In the genomic region with DNA sequence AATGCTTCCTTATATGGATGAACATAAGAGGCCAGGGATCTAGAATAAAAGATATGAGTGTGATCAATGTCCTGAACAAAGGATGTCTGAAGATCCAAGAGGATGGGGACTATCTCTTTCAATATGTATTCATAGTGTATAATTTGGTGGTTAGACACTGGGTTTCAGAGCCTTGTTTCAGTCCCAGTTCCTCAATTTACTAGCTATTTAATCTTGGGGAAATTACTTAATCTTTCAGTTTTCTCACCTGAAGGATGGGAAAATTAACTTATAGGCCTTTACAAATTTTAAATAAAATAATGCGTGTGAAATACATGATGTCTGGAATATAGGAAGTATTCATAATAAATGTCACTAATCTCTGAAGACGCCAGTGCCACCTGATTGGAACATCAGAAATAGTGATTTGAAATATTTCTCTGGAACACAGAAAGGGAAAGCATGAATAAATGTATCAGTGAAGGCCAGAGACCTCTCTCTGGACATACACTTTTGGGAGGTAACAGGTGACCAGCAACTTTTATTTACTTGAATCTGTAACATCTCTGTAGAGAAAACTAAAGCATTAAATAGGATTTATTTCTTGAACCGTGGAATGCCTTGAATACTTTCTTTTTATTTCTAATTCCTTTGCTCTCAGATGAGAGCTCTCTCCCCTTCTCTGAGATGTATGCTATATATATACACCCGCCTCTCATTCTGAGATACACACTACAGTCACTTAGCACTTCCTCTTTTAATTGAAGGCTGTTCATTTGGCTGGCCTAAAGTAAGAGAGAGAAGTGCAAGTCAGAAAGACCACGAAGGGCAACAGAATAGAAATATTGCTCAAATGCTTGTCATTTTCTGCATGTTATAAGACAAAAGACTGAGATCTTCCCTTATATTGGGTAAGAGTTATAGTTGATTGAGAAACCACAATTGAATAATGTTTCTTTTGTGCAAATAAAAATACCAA, we compare ENCODE assay signal across 9 cellular contexts.
DNase-seq lines count a peak whose midpoint lies in the region; ATAC-seq and TF ChIP-seq lines count a peak whose summit lies in the region.
"Had no signal": no experiment of that assay in that cellular context is flagged by ENCODE, and none has a peak within 500 bp of the region (broad histone marks: within the 10 kb centered on the region; RNA-seq: fewer than 3 reads in every experiment).

No MANE protein-coding gene starts in this region.

- no peaks in the 10 kb centered on the region for H3K36me3 Mint-ChIP-seq in activated CD4-positive, alpha-beta memory T cell treated with anti-CD3 and anti-CD28 coated beads for 36 hours

- H3K4me1 ChIP-seq in SK-N-SH (ENCODE audit: control insufficient read depth in 1 of 2, insufficient read depth in 2 of 2, low read depth in 1 of 2, low read length in 1 of 2): peaks cover 0 to 5% of the 10 kb centered on the region in 2 experiments; a peak in 3 of 4 replicates

- CTCF ChIA-PET in SK-N-SH (lab: Yijun Ruan, JAX): no interaction called here
- CTCF ChIA-PET in activated CD4-positive, alpha-beta memory T cell treated with anti-CD3 and anti-CD28 coated beads for 36 hours (lab: Charles Lee): no interaction called here

- no peaks in the 10 kb centered on the region for H3K79me2 ChIP-seq in SK-N-SH (ENCODE audit: insufficient read depth)

- H3K36me3 ChIP-seq in GM06990 (ENCODE audit: control insufficient read depth, insufficient read depth, low read length): no peaks in the 10 kb centered on the region
- H3K36me3 ChIP-seq in SK-N-SH (replicated peaks in 1 of 2; ENCODE audit: control insufficient read depth in 1 of 2, insufficient read depth in 2 of 2, low read length in 1 of 2): no peaks in the 10 kb centered on the region
- H3K36me3 ChIP-seq in brain microvascular endothelial cell (replicated peaks): no peaks in the 10 kb centered on the region
- H3K36me3 ChIP-seq: BLaER1 treated with 17β-estradiol and CSF1 and Interleukin-3, amounts not matched to agents 10 nM and 100 nM had no signal

- WGBS in SK-N-SH (ENCODE audit: low lambda C conversion rate): 77% methylated on average over 5 of the region's 5 CpGs

- no peak overlapping the region for H3K9ac ChIP-seq in SK-N-SH
- H3K9ac ChIP-seq: BLaER1 treated with 17β-estradiol and CSF1 and Interleukin-3, amounts not matched to agents 10 nM and 100 nM had no signal

- H2AFZ ChIP-seq in SK-N-SH (ENCODE audit: low read depth): no peak overlapping the region

- TF ChIP-seq EP300 in SK-N-SH (IDR thresholded peaks at IDR 0.05; ENCODE audit: borderline replicate concordance in 1 of 2, low read depth in 1 of 2, low read length in 1 of 2): no peak

- H3K27me3 Mint-ChIP-seq in activated CD4-positive, alpha-beta memory T cell treated with anti-CD3 and anti-CD28 coated beads for 36 hours: no peaks in the 10 kb centered on the region

- no peak overlapping the region for H3K4me2 ChIP-seq in SK-N-SH

- TF ChIP-seq RAD21 in SK-N-SH (IDR thresholded peaks at IDR 0.05; ENCODE audit: low read length): no peak

- H3K4me3 Mint-ChIP-seq in activated CD4-positive, alpha-beta memory T cell treated with anti-CD3 and anti-CD28 coated beads for 36 hours: no peak overlapping the region

- no peaks in the 10 kb centered on the region for H3K9me3 Mint-ChIP-seq in activated CD4-positive, alpha-beta memory T cell treated with anti-CD3 and anti-CD28 coated beads for 36 hours

- no peak for TF ChIP-seq CTCF in GM06990 (IDR thresholded peaks at IDR 0.05; ENCODE audit: insufficient read depth, low read length, poor library complexity, severe bottlenecking)
- TF ChIP-seq CTCF in GM20000 (IDR thresholded peaks at IDR 0.05; ENCODE audit: extremely low read depth, missing control alignments): no peak
- TF ChIP-seq CTCF in SK-N-SH (IDR thresholded peaks at IDR 0.05): no peak
- no peak for TF ChIP-seq CTCF in brain microvascular endothelial cell (IDR thresholded peaks at IDR 0.05; ENCODE audit: low read depth, low read length, missing control alignments)

- POLR2A ChIA-PET in SK-N-SH (lab: Yijun Ruan, JAX): no interaction called here
- POLR2A ChIA-PET in activated CD4-positive, alpha-beta memory T cell treated with anti-CD3 and anti-CD28 coated beads for 36 hours (lab: Charles Lee): no interaction called here

- H3K9me3 ChIP-seq in SK-N-SH: no peaks in the 10 kb centered on the region
- H3K9me3 ChIP-seq: BLaER1 treated with 17β-estradiol and CSF1 and Interleukin-3, amounts not matched to agents 10 nM and 100 nM had no signal

- H3K27me3 ChIP-seq in GM06990 (replicated peaks; ENCODE audit: control insufficient read depth, insufficient read depth, low read length): no peaks in the 10 kb centered on the region
- H3K27me3 ChIP-seq in SK-N-SH (ENCODE audit: insufficient read depth): no peaks in the 10 kb centered on the region
- H3K27me3 ChIP-seq in brain microvascular endothelial cell (replicated peaks): no peaks in the 10 kb centered on the region
- H3K27me3 ChIP-seq: BLaER1 treated with 17β-estradiol and CSF1 and Interleukin-3, amounts not matched to agents 10 nM and 100 nM had no signal

- H3K9me2 ChIP-seq in SK-N-SH: no peaks in the 10 kb centered on the region

- H3K27ac ChIP-seq in SK-N-SH (ENCODE audit: low read depth in 2 of 2, low read length in 1 of 2) (no peak overlapping the region), brain microvascular endothelial cell (no peak overlapping the region)

- intact Hi-C loops in activated CD4-positive, alpha-beta memory T cell treated with anti-CD3 and anti-CD28 coated beads for 36 hours (cut with micrococcal nuclease): no loop called here

- H3K4me3 ChIP-seq in GM06990 (replicated peaks; ENCODE audit: low read depth, low read length) (no peak overlapping the region), SK-N-SH (ENCODE audit: low read depth in 2 of 2, low read length in 1 of 2) (no peak overlapping the region), brain microvascular endothelial cell (ENCODE audit: low read depth, low read length) (no peak overlapping the region)
- H3K4me3 ChIP-seq: BLaER1 treated with 17β-estradiol and CSF1 and Interleukin-3, amounts not matched to agents 10 nM and 100 nM had no signal

- ATAC-seq in HG03135 (IDR thresholded peaks at IDR 0.05; ENCODE audit: unreplicated experiment): peak; percentile 96

- DNase-seq in GM06990 (ENCODE audit: extremely low read depth, insufficient read length): peak; percentile 62
- peak; percentile 47 for DNase-seq in GM20000 (ENCODE audit: low spot score)
- DNase-seq in SKM-1 treated with dmso at 0.1 percent for 144 hours (lab: John Stamatoyannopoulos, UW; ENCODE audit: unreplicated experiment): peak; percentile 84
- DNase-seq in SK-N-SH: no peak
- no peak for DNase-seq in brain microvascular endothelial cell
- no peak for DNase-seq in NCI-H510A treated with DMSO at 0.1 percent for 48 hours (lab: John Stamatoyannopoulos, UW)
- no peak for DNase-seq in activated CD4-positive, alpha-beta memory T cell treated with anti-CD3 and anti-CD28 coated beads for 36 hours

- H4K20me1 ChIP-seq in SK-N-SH (ENCODE audit: insufficient read depth): no peaks in the 10 kb centered on the region
- H4K20me1 ChIP-seq: BLaER1 treated with 17β-estradiol and CSF1 and Interleukin-3, amounts not matched to agents 10 nM and 100 nM had no signal

- in situ Hi-C loops in brain microvascular endothelial cell (cut with HindIII; ENCODE audit: low pct_ligation_motif_present, low sequenced_read_pairs): no loop called here

- H3K4me1 Mint-ChIP-seq in activated CD4-positive, alpha-beta memory T cell treated with anti-CD3 and anti-CD28 coated beads for 36 hours (ENCODE audit: low read depth): no peaks in the 10 kb centered on the region

- H3K27ac Mint-ChIP-seq in activated CD4-positive, alpha-beta memory T cell treated with anti-CD3 and anti-CD28 coated beads for 36 hours: no peak overlapping the region

- no peaks in the 10 kb centered on the region for H3F3A ChIP-seq in SK-N-SH (replicated peaks; ENCODE audit: insufficient read depth)

TF ChIP-seq in SK-N-SH, 30 proteins besides CTCF, POLR2A, EP300 and RAD21:
- TF ChIP-seq, protein P1, sequence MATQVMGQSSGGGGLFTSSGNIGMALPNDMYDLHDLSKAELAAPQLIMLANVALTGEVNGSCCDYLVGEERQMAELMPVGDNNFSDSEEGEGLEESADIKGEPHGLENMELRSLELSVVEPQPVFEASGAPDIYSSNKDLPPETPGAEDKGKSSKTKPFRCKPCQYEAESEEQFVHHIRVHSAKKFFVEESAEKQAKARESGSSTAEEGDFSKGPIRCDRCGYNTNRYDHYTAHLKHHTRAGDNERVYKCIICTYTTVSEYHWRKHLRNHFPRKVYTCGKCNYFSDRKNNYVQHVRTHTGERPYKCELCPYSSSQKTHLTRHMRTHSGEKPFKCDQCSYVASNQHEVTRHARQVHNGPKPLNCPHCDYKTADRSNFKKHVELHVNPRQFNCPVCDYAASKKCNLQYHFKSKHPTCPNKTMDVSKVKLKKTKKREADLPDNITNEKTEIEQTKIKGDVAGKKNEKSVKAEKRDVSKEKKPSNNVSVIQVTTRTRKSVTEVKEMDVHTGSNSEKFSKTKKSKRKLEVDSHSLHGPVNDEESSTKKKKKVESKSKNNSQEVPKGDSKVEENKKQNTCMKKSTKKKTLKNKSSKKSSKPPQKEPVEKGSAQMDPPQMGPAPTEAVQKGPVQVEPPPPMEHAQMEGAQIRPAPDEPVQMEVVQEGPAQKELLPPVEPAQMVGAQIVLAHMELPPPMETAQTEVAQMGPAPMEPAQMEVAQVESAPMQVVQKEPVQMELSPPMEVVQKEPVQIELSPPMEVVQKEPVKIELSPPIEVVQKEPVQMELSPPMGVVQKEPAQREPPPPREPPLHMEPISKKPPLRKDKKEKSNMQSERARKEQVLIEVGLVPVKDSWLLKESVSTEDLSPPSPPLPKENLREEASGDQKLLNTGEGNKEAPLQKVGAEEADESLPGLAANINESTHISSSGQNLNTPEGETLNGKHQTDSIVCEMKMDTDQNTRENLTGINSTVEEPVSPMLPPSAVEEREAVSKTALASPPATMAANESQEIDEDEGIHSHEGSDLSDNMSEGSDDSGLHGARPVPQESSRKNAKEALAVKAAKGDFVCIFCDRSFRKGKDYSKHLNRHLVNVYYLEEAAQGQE (IDR thresholded peaks at IDR 0.05; ENCODE audit: low read depth, low read length): no peak

Comparison
In these comparisons a context has a peak if more than half of its experiments do, and no peak if none do; other contexts are left out.
1. DNase-seq: peak in GM06990 (single experiment), GM20000 (single experiment) and SKM-1 treated with dmso at 0.1 percent for 144 hours (single experiment); none in SK-N-SH (single experiment), brain microvascular endothelial cell (single experiment), NCI-H510A treated with DMSO at 0.1 percent for 48 hours (single experiment) and activated CD4-positive, alpha-beta memory T cell treated with anti-CD3 and anti-CD28 coated beads for 36 hours (single experiment).